In the genomic region with DNA sequence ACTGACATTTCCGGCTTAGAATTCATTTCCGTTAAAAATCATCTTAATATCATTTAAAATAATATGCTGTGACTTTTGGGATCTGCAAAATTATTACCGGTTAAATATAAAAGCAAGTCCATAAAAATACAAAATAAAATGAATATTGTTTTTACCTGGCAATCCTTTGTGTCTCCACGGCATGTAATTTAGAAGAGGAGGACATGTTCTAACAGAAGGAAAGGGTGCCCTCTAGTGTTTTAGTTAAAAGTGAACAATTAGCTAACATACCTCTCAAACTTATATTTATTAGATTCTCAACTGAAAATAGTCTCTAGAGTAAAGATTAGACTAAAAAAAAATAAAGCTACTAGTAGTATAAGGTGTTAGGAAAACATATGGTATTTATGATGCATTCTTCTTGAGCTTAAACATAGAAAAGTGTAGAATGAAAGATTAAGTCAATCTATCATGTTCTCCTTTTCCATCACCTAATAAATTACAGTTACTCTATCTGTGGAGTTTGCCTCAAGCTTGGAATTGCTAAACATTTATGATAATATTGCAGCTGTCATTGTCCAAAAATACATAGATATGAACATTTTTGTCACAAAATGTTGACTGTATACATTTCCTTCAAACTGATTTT, we compare ENCODE assay signal across 8 cellular contexts.
DNase-seq lines count a peak whose midpoint lies in the region; ATAC-seq and TF ChIP-seq lines count a peak whose summit lies in the region.

No MANE protein-coding gene starts in this region.

- H3K27me3 ChIP-seq in upper lobe of left lung (no peaks in the 10 kb centered on the region), ovary (no peaks in the 10 kb centered on the region)

- WGBS in upper lobe of left lung, 2 donors = 26 to 35% methylated on average over 4 of the region's 4 CpGs
- WGBS in ovary, 3 donors = 19 to 27% (median 20%) methylated on average over 4 of the region's 4 CpGs

- ATAC-seq in HG02763 (IDR thresholded peaks at IDR 0.05; ENCODE audit: unreplicated experiment) (peak; percentile 50), upper lobe of left lung (ENCODE audit: low FRiP score in 2 of 2) (peak in 1 of 2 donors; percentile 65)

- TF ChIP-seq CTCF in upper lobe of left lung (IDR thresholded peaks at IDR 0.05) (peak in 4 of 6 experiments; percentile 28 to 51 (median 46)), ovary (IDR thresholded peaks at IDR 0.05) (no peak)

- TF ChIP-seq POLR2A in upper lobe of left lung (IDR thresholded peaks at IDR 0.05) (no peak), ovary (IDR thresholded peaks at IDR 0.05) (no peak)

- no peak overlapping the region for H3K4me3 Mint-ChIP-seq in immature natural killer cell

- peaks cover 3 to 9% (median 5%) of the 10 kb centered on the region in 6 donors for H3K9me3 Mint-ChIP-seq in immature natural killer cell

- no peaks in the 10 kb centered on the region for H3K9me3 ChIP-seq in upper lobe of left lung
- no peaks in the 10 kb centered on the region for H3K9me3 ChIP-seq in ovary

- no peak overlapping the region for H3K27ac Mint-ChIP-seq in immature natural killer cell

- peaks cover 0 to 4% (median 2%) of the 10 kb centered on the region in 3 donors for H3K27me3 Mint-ChIP-seq in immature natural killer cell (ENCODE audit: low read depth in 3 of 3)

- intact Hi-C loops in ovary (cut with DNase I) = no loop called here

- H3K4me3 ChIP-seq in upper lobe of left lung (no peak overlapping the region), ovary (no peak overlapping the region)

- H3K27ac ChIP-seq in upper lobe of left lung (no peak overlapping the region), ovary (no peak overlapping the region)

- no peaks in the 10 kb centered on the region for H3K4me1 ChIP-seq in upper lobe of left lung
- H3K4me1 ChIP-seq in ovary (ENCODE audit: insufficient read depth) = no peaks in the 10 kb centered on the region

- H3K36me3 ChIP-seq in upper lobe of left lung (no peaks in the 10 kb centered on the region), ovary (no peaks in the 10 kb centered on the region)

- H3K36me3 Mint-ChIP-seq in immature natural killer cell = peaks cover 0 to 6% (median 0%) of the 10 kb centered on the region in 3 donors

- no peaks in the 10 kb centered on the region for H3K4me1 Mint-ChIP-seq in immature natural killer cell

- TF ChIP-seq EP300 in upper lobe of left lung (IDR thresholded peaks at IDR 0.05) (no peak), ovary (IDR thresholded peaks at IDR 0.05) (no peak)

- DNase-seq in GF-D8 (lab: John Stamatoyannopoulos, UW) = peak; percentile 31
- peak; percentile 35 to 58 for DNase-seq in NCI-H2081 (lab: John Stamatoyannopoulos, UW)
- peak; percentile 55 for DNase-seq in astrocyte of the hippocampus (ENCODE audit: low read depth, low spot score)
- peak; percentile 32 to 44 (median 38) for DNase-seq in immature natural killer cell
- DNase-seq in upper lobe of left lung = no peak
- no peak for DNase-seq in stimulated activated naive CD4-positive, alpha-beta T cell (lab: John Stamatoyannopoulos, UW)
- DNase-seq in ovary = no peak

Comparison
In these comparisons a context has a peak if more than half of its experiments do, and no peak if none do; other contexts are left out.
1. DNase-seq: peak in GF-D8 (single experiment), NCI-H2081 (2 of 2), astrocyte of the hippocampus (single experiment) and immature natural killer cell (3 of 3); none in upper lobe of left lung (0 of 2), stimulated activated naive CD4-positive, alpha-beta T cell (0 of 6) and ovary (0 of 5).
2. CTCF ChIP-seq: peak in upper lobe of left lung (4 of 6); none in ovary (0 of 3).